In the genomic region with DNA sequence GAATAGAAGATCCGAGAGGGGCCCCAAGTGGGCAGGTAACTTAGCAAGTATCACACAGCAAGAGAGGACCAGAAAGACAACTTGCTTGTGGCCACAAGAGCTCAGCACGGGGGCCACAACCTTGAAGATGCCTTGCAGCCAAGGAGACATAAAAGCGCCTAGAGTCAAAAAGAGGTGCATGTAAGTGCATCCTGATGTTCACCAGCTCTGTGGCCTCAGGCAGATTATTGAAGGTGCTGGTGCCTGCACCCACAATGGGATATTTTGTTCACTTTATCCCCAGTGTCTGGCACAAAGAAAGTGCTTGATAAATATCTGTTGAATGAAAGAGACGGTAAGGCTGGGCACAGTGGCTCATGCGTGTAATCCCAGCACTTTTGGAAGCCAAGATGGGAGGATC, we compare ENCODE assay signal across 15 cellular contexts.
"Had no signal": no experiment of that assay in that cellular context is flagged by ENCODE, and none has a peak within 500 bp of the region (broad histone marks: within the 10 kb centered on the region; RNA-seq: fewer than 3 reads in every experiment).

No MANE protein-coding gene starts in this region.

- H3K4me2 ChIP-seq: neural progenitor cell had no signal

- H3K4me3 ChIP-seq: cardiac muscle cell, esophagus muscularis mucosa, neural progenitor cell, right atrium auricular region, tibial nerve had no signal

- H2AFZ ChIP-seq: neural progenitor cell had no signal

- DNase-seq: activated CD4-positive, alpha-beta T cell treated with anti-CD3 and anti-CD28 coated beads for 4 hours; activated CD8-positive, alpha-beta memory T cell treated with anti-CD3 and anti-CD28 coated beads, Interleukin-2, amount 50 U/mL, for 4 hours; activated CD8-positive, alpha-beta T cell treated with anti-CD3 and anti-CD28 coated beads for 36 hours; activated gamma-delta T cell treated with Interleukin-2 at 50 U/mL for 16 hours; activated naive CD8-positive, alpha-beta T cell treated with anti-CD3 and anti-CD28 coated beads, Interleukin-2, amount 10 ng/mL, durations not matched to agents 7 days and 5 days; activated T-cell treated with anti-CD3 and anti-CD28 coated beads, Interleukin-2, amount 50 U/mL, for 72 hours; anterior cingulate cortex; posterior cingulate gyrus; T-helper 1 cell had no signal

- H3K9ac ChIP-seq: neural progenitor cell had no signal

- H3K27me3 ChIP-seq: cardiac muscle cell, right atrium auricular region, tibial nerve had no signal

- H3K9me3 ChIP-seq: esophagus muscularis mucosa, right atrium auricular region, tibial nerve had no signal

- H3K4me1 ChIP-seq: esophagus muscularis mucosa, neural progenitor cell, right atrium auricular region, tibial nerve had no signal

- H3K36me3 ChIP-seq: cardiac muscle cell, esophagus muscularis mucosa, neural progenitor cell, right atrium auricular region, tibial nerve had no signal

- H3K27ac ChIP-seq: cardiac muscle cell, esophagus muscularis mucosa, neural progenitor cell, tibial nerve had no signal

- ATAC-seq: activated CD8-positive, alpha-beta T cell treated with anti-CD3 and anti-CD28 coated beads for 36 hours; activated T-cell treated with anti-CD3 and anti-CD28 coated beads, Interleukin-2, amount 50 U/mL, for 72 hours; stimulated activated memory B cell treated with anti-CD40 and anti-IgM and Interleukin-4, amounts not matched to agents 10 μg/mL and 1 μg/mL and 100 μg/mL, for 72 hours had no signal
